ENCODE assay signal across 1 cellular context in genomic region chr19:48646192-48646911, GRCh38.
TF ChIP-seq lines count a peak whose summit lies in the region.

No MANE protein-coding gene starts in this region.

TF ChIP-seq in A549, 52 proteins besides CTCF, POLR2A, EP300 and RAD21 (continued from another document):
- TF ChIP-seq USF2 (IDR thresholded peaks at IDR 0.05): no peak
- TF ChIP-seq KDM1A (IDR thresholded peaks at IDR 0.05; ENCODE audit: low read depth): 0 out of 2 replicates have a peak, but pooled peaks have one; percentile 24
- TF ChIP-seq EHF (CRISPR knock-in tag; IDR thresholded peaks at IDR 0.05): no peak
- no peak for TF ChIP-seq ZC3H11A (IDR thresholded peaks at IDR 0.05)
- no peak for TF ChIP-seq NFE2L2 (conservative IDR thresholded peaks at IDR 0.05; ENCODE audit: low read length)
- no peak for TF ChIP-seq HDAC2 (IDR thresholded peaks at IDR 0.05)
- TF ChIP-seq NPAS2 (CRISPR knock-in tag; IDR thresholded peaks at IDR 0.05; ENCODE audit: borderline replicate concordance): no peak
- TF ChIP-seq BCL3 (IDR thresholded peaks at IDR 0.05): 0 out of 3 replicates have a peak, but pooled peaks have one; percentile 24
- no peak for TF ChIP-seq CEBPB (IDR thresholded peaks at IDR 0.05)
- no peak for TF ChIP-seq HOXB5 (CRISPR knock-in tag; IDR thresholded peaks at IDR 0.05)
- 0 out of 2 replicates have a peak, but pooled peaks have one; percentile 7 for TF ChIP-seq MYC (IDR thresholded peaks at IDR 0.05; ENCODE audit: borderline replicate concordance, low read length)
- no peak for TF ChIP-seq RFX5 (IDR thresholded peaks at IDR 0.05)
- no peak for TF ChIP-seq RCOR1 (IDR thresholded peaks at IDR 0.05; ENCODE audit: low read depth, low read length)
- no peak for TF ChIP-seq FOSB (CRISPR knock-in tag; IDR thresholded peaks at IDR 0.05)
- no peak for TF ChIP-seq ZFP36 (IDR thresholded peaks at IDR 0.05; ENCODE audit: borderline replicate concordance, partially characterized antibody)
- no peak for TF ChIP-seq HOXA7 (CRISPR knock-in tag; IDR thresholded peaks at IDR 0.05)
- TF ChIP-seq ZNF302 (CRISPR knock-in tag; IDR thresholded peaks at IDR 0.05): no peak
- TF ChIP-seq HMGXB4 (CRISPR knock-in tag; IDR thresholded peaks at IDR 0.05; ENCODE audit: borderline replicate concordance): no peak
- no peak for TF ChIP-seq ESRRA (IDR thresholded peaks at IDR 0.05; ENCODE audit: borderline replicate concordance, low read length)
- TF ChIP-seq POLR2AphosphoS2 (conservative IDR thresholded peaks at IDR 0.05; ENCODE audit: low read length): no peak
- no peak for TF ChIP-seq CHD4 (IDR thresholded peaks at IDR 0.05; ENCODE audit: borderline replicate concordance)
- no peak for TF ChIP-seq TP53 (CRISPR knock-in tag; IDR thresholded peaks at IDR 0.05)
- no peak for TF ChIP-seq JUNB (IDR thresholded peaks at IDR 0.05)
- TF ChIP-seq FOXS1 (CRISPR knock-in tag; IDR thresholded peaks at IDR 0.05): no peak
- TF ChIP-seq MAFK (IDR thresholded peaks at IDR 0.05; ENCODE audit: partially characterized antibody): no peak
- TF ChIP-seq JUN (IDR thresholded peaks at IDR 0.05): peak in 1 of 2 experiments; percentile 73; a peak in 3 of 5 replicates
- TF ChIP-seq MAZ (IDR thresholded peaks at IDR 0.05; ENCODE audit: borderline replicate concordance, low read depth, low read length): peak; percentile 72; the same call in 1 of the 2 replicates
- TF ChIP-seq HES2 (IDR thresholded peaks at IDR 0.05): no peak
- no peak for TF ChIP-seq CBX2 (IDR thresholded peaks at IDR 0.05; ENCODE audit: borderline replicate concordance, low read depth)
- peak; percentile 93 for TF ChIP-seq MAX (IDR thresholded peaks at IDR 0.05)
- no peak for TF ChIP-seq FOSL2 (IDR thresholded peaks at IDR 0.05)
- no peak for TF ChIP-seq FOSL2 (CRISPR knock-in tag; IDR thresholded peaks at IDR 0.05)
- peak; percentile 48 for TF ChIP-seq HOXB13 (CRISPR knock-in tag; IDR thresholded peaks at IDR 0.05; ENCODE audit: low read depth)
- 0 out of 2 replicates have a peak, but pooled peaks have one; percentile 56 for TF ChIP-seq KDM5A (IDR thresholded peaks at IDR 0.05)
- no peak for TF ChIP-seq SREBF2 (IDR thresholded peaks at IDR 0.05)
- peak; percentile 15; the same call in 1 of the 2 replicates for TF ChIP-seq PBX3 (IDR thresholded peaks at IDR 0.05)
- TF ChIP-seq PHF8 (IDR thresholded peaks at IDR 0.05; ENCODE audit: borderline replicate concordance, low read depth): 0 out of 2 replicates have a peak, but pooled peaks have one; percentile 18
- no peak; the same call in 1 of the 2 replicates for TF ChIP-seq RNF2 (IDR thresholded peaks at IDR 0.05; ENCODE audit: borderline replicate concordance, low read depth)
- peak; percentile 83 for TF ChIP-seq SMC3 (IDR thresholded peaks at IDR 0.05)
